27 cellular contexts compared by ENCODE assay signal in genomic region chr9:35431467-35431866, GRCh38.
"Had no signal": no experiment of that assay in that cellular context is flagged by ENCODE, and none has a peak within 500 bp of the region (broad histone marks: within the 10 kb centered on the region; RNA-seq: fewer than 3 reads in every experiment).

No MANE protein-coding gene starts in this region.

- H3K4me1 Mint-ChIP-seq: immature natural killer cell; naive thymus-derived CD4-positive, alpha-beta T cell; stimulated activated memory B cell treated with anti-CD40 and anti-IgM and Interleukin-4, amounts not matched to agents 10 μg/mL and 1 μg/mL and 100 μg/mL, for 72 hours; stimulated activated naive CD8-positive, alpha-beta T cell treated with anti-CD3 and anti-CD28 coated beads, Interleukin-15, amount 100 ng/mL, for 72 hours had no signal

- H3K36me3 ChIP-seq: left lung, lower lobe of right lung, ovary, right atrium auricular region, right lobe of liver, tibial nerve, uterus had no signal

- H3K27ac Mint-ChIP-seq: immature natural killer cell; mesothelial cell of epicardium; naive thymus-derived CD4-positive, alpha-beta T cell; natural killer cell treated with Interleukin-12 subunit alpha and Interleukin-12 subunit beta and Interleukin-15 and Interleukin-18, amount 100 ng/mL, for 72 hours; progenitor cell of endocrine pancreas; stimulated activated memory B cell treated with anti-CD40 and anti-IgM and Interleukin-4, amounts not matched to agents 10 μg/mL and 1 μg/mL and 100 μg/mL, for 72 hours; stimulated activated naive CD8-positive, alpha-beta T cell treated with anti-CD3 and anti-CD28 coated beads, Interleukin-15, amount 100 ng/mL, for 72 hours; type B pancreatic cell had no signal

- H3K4me3 Mint-ChIP-seq: immature natural killer cell; mesothelial cell of epicardium; naive thymus-derived CD4-positive, alpha-beta T cell; natural killer cell treated with Interleukin-12 subunit alpha and Interleukin-12 subunit beta and Interleukin-15 and Interleukin-18, amount 100 ng/mL, for 72 hours; stimulated activated memory B cell treated with anti-CD40 and anti-IgM and Interleukin-4, amounts not matched to agents 10 μg/mL and 1 μg/mL and 100 μg/mL, for 72 hours; stimulated activated naive CD8-positive, alpha-beta T cell treated with anti-CD3 and anti-CD28 coated beads, Interleukin-15, amount 100 ng/mL, for 72 hours; type B pancreatic cell had no signal

- H3K27me3 Mint-ChIP-seq: progenitor cell of endocrine pancreas had no signal

- H3K36me3 Mint-ChIP-seq: immature natural killer cell, type B pancreatic cell had no signal

- DNase-seq: hypothalamus; immature natural killer cell; kidney; left colon; left lung; lower lobe of right lung; mesendoderm; naive thymus-derived CD4-positive, alpha-beta T cell; ovary; right lobe of liver; stimulated activated CD4-positive, alpha-beta T cell treated with anti-CD3 and anti-CD28 coated beads, Interleukin-1b, Interleukin-23, amount 100 ng/mL, for 48 hours; stimulated activated CD4-positive, alpha-beta T cell treated with anti-CD3 and anti-CD28 coated beads, Interleukin-2, amount 100 ng/mL, for 48 hours; stimulated activated CD4-positive, alpha-beta T cell treated with anti-CD3 and anti-CD28 coated beads, Interleukin-4, amount 100 ng/mL, for 4 hours; stimulated activated CD8-positive, alpha-beta memory T cell treated with anti-CD3 and anti-CD28 coated beads, Interleukin-4, amount 100 ng/mL, for 48 hours; stimulated activated naive CD4-positive, alpha-beta T cell treated with Interleukin-2 at 50 U/mL for 16 hours; stimulated activated naive CD8-positive, alpha-beta T cell treated with anti-CD3 and anti-CD28 coated beads, Interleukin-15, amount 100 ng/mL, for 72 hours; substantia nigra; uterus had no signal

- H3K4me1 ChIP-seq: left lung, lower lobe of right lung, right atrium auricular region, right lobe of liver, tibial nerve, uterus had no signal

- H3K9me3 ChIP-seq: lower lobe of right lung, ovary, right lobe of liver, uterus had no signal

- ATAC-seq: left colon; left lung; lower lobe of right lung; naive thymus-derived CD4-positive, alpha-beta T cell; natural killer cell treated with Interleukin-12 subunit alpha and Interleukin-12 subunit beta and Interleukin-15 and Interleukin-18, amount 100 ng/mL, for 72 hours; right lobe of liver; stimulated activated memory B cell treated with anti-CD40 and anti-IgM and Interleukin-4, amounts not matched to agents 10 μg/mL and 1 μg/mL and 100 μg/mL, for 72 hours; stimulated activated naive CD8-positive, alpha-beta T cell treated with anti-CD3 and anti-CD28 coated beads, Interleukin-15, amount 100 ng/mL, for 72 hours had no signal

- H3K9me3 Mint-ChIP-seq: type B pancreatic cell had no signal

- H3K4me3 ChIP-seq: left lung, lower lobe of right lung, ovary, right atrium auricular region, right lobe of liver, smooth muscle cell, tibial nerve, uterus had no signal

- H3K27ac ChIP-seq: left lung, lower lobe of right lung, ovary, right atrium auricular region, right lobe of liver, tibial nerve, uterus had no signal

- H3K27me3 ChIP-seq: left lung, ovary, right atrium auricular region, right lobe of liver, tibial nerve, uterus had no signal

- FAIRE-seq: islet of Langerhans, kidney had no signal

- H3K4me2 ChIP-seq: smooth muscle cell had no signal
